ENCODE assay signal across 9 cellular contexts in the genomic region with DNA sequence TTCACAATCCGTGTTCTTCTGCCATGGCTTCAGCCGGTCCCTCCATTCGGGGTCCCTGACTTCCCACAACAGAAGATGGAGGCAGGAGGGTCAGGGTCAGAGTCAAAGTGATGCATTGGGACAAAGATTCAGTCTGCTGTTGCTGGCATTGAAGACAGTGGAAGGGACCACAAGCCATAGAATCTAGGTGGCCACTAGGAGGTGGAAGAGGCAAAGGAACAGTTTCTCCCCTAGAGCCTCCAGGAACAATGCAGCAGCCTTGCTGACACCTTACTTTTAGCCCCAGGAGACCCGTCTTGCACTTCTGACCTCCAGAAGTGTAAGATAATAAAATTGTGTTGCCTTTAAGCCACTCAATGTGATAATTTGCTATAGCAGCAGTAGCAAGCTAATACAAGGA. TPM values are rescaled to one million over a fixed set of nuclear protein-coding genes. Genes with fewer than 3 reads are reported as not detected.
DNase-seq lines count a peak whose midpoint lies in the region; ATAC-seq and TF ChIP-seq lines count a peak whose summit lies in the region.
"Had no signal": no experiment of that assay in that cellular context is flagged by ENCODE, and none has a peak within 500 bp of the region (broad histone marks: within the 10 kb centered on the region; RNA-seq: fewer than 3 reads in every experiment).

No MANE protein-coding gene starts in this region.

- peaks cover 7 to 15% of the 10 kb centered on the region in 2 donors for H3K4me1 Mint-ChIP-seq in effector memory CD8-positive, alpha-beta T cell (ENCODE audit: low read depth in 2 of 2)

- H3K23ac ChIP-seq in IMR-90 (ENCODE audit: low read depth, low read length): no peak overlapping the region

- no peak overlapping the region for H3K9ac ChIP-seq in DND-41 (ENCODE audit: low read depth, low read length)
- no peak overlapping the region for H3K9ac ChIP-seq in IMR-90 (ENCODE audit: low read depth, low read length)
- H3K9ac ChIP-seq: parathyroid adenoma had no signal

- H3K9me1 ChIP-seq in IMR-90 (ENCODE audit: insufficient read depth, low read length): no peaks in the 10 kb centered on the region

- intact Hi-C loops in IMR-90 (cut with micrococcal nuclease) (no loop called here), right cardiac atrium (cut with DNase I) (no loop called here)

- H3K79me1 ChIP-seq in IMR-90 (ENCODE audit: low read depth in 1 of 2, low read length in 2 of 2): no peaks in the 10 kb centered on the region

- no peaks in the 10 kb centered on the region for H3K9me3 Mint-ChIP-seq in effector memory CD8-positive, alpha-beta T cell

- dilution Hi-C loops in IMR-90 (cut with HindIII; ENCODE audit: low sequenced_read_pairs, unreplicated experiment): no loop called here

- peaks cover 34% of the 10 kb centered on the region for H3K4me1 ChIP-seq in DND-41 (ENCODE audit: insufficient read depth, low read length)
- H3K4me1 ChIP-seq in IMR-90 (ENCODE audit: control insufficient read depth, insufficient read depth, low read length): peaks cover 2% of the 10 kb centered on the region; the same call in 1 of the 2 replicates
- H3K4me1 ChIP-seq in right cardiac atrium (ENCODE audit: control insufficient read depth, insufficient read depth, low read length): no peaks in the 10 kb centered on the region

- no peak overlapping the region for H3K4ac ChIP-seq in IMR-90 (ENCODE audit: low read depth, low read length)

- H3K14ac ChIP-seq in IMR-90 (replicated peaks; ENCODE audit: low read depth, low read length): no peak overlapping the region

- H3K9me3 ChIP-seq in DND-41 (ENCODE audit: insufficient read depth, low read length, severe bottlenecking) (no peaks in the 10 kb centered on the region), IMR-90 (ENCODE audit: control insufficient read depth, insufficient read depth, low read length) (no peaks in the 10 kb centered on the region), right cardiac atrium (ENCODE audit: control insufficient read depth, low read length) (no peaks in the 10 kb centered on the region)

- H3K36me3 Mint-ChIP-seq in effector memory CD8-positive, alpha-beta T cell (ENCODE audit: insufficient read depth): no peaks in the 10 kb centered on the region

- H3K18ac ChIP-seq in IMR-90 (ENCODE audit: low read depth, low read length): no peak overlapping the region

- H4K91ac ChIP-seq in IMR-90 (ENCODE audit: insufficient read depth, low read depth, low read length): no peak overlapping the region

- H3K27ac Mint-ChIP-seq in effector memory CD8-positive, alpha-beta T cell: no peak overlapping the region

- H2BK20ac ChIP-seq in IMR-90 (ENCODE audit: low read depth, low read length): no peak overlapping the region

- H2BK120ac ChIP-seq in IMR-90 (ENCODE audit: low read depth, low read length): no peak overlapping the region

- H3K27me3 ChIP-seq in DND-41 (ENCODE audit: insufficient read depth, low read length, poor library complexity) (no peaks in the 10 kb centered on the region), IMR-90 (ENCODE audit: control insufficient read depth, insufficient read depth, low read length) (no peaks in the 10 kb centered on the region), right cardiac atrium (ENCODE audit: control insufficient read depth, insufficient read depth) (no peaks in the 10 kb centered on the region)

- H2BK15ac ChIP-seq in IMR-90 (ENCODE audit: low read depth, low read length): no peak overlapping the region

- H3K79me2 ChIP-seq in DND-41 (ENCODE audit: insufficient read depth, low read length): no peaks in the 10 kb centered on the region
- H3K79me2 ChIP-seq: parathyroid adenoma had no signal

- H2BK5ac ChIP-seq in IMR-90 (ENCODE audit: low read depth, low read length, poor library complexity, severe bottlenecking): no peak overlapping the region

- peak; percentile 30 for DNase-seq in DND-41
- DNase-seq in IMR-90: peak; percentile 23
- peak; percentile 25 for DNase-seq in RKO (ENCODE audit: low spot score)
- DNase-seq in foreskin fibroblast: peak in 1 of 2 donors; percentile 67
- no peak for DNase-seq in stimulated activated CD4-positive, alpha-beta T cell treated with anti-CD3 and anti-CD28 coated beads, Interleukin-2, amount 100 ng/mL, for 48 hours
- DNase-seq in effector memory CD8-positive, alpha-beta T cell: no peak
- DNase-seq in right cardiac atrium: no peak

- no peak overlapping the region for H2AK9ac ChIP-seq in IMR-90 (replicated peaks; ENCODE audit: low read depth, low read length, poor library complexity)

- no CpG with 5 or more reads among the region's 4 CpGs for WGBS in IMR-90 (ENCODE audit: extremely low coverage in 2 of 2, insufficient read length in 1 of 2), 2 experiments
- WGBS in right cardiac atrium: 82% methylated on average over 4 of the region's 4 CpGs

- in situ Hi-C loops in IMR-90 (cut with MboI; ENCODE audit: low sequenced_read_pairs): no loop called here

- peak; percentile 67 for TF ChIP-seq CTCF in DND-41 (IDR thresholded peaks at IDR 0.05; ENCODE audit: borderline replicate concordance, extremely low read depth, low read length, poor library complexity, severe bottlenecking)
- TF ChIP-seq CTCF in IMR-90 (conservative IDR thresholded peaks at IDR 0.05; ENCODE audit: low read depth, low read length): peak; percentile 46
- peak; percentile 56 for TF ChIP-seq CTCF in foreskin fibroblast (IDR thresholded peaks at IDR 0.05; ENCODE audit: low read depth, low read length)

- CTCF ChIA-PET in IMR-90 (lab: Yijun Ruan, JAX): interaction anchor here (0.6 kb wide), 1 partner anchor 11 kb away, joined by 3 read pairs; no protein-coding TSS in a partner anchor

- BruUV-seq in IMR-90 (replicated peaks; lab: Mats Ljungman, UMichigan): no TSS peak

- H3K4me3 Mint-ChIP-seq in effector memory CD8-positive, alpha-beta T cell: no peak overlapping the region

- no peaks in the 10 kb centered on the region for H3K27me3 Mint-ChIP-seq in effector memory CD8-positive, alpha-beta T cell

- no peak overlapping the region for H2AK5ac ChIP-seq in IMR-90 (ENCODE audit: low read depth, low read length)

- no peak overlapping the region for H4K8ac ChIP-seq in IMR-90 (ENCODE audit: low read depth in 2 of 2, low read length in 2 of 2)

- ATAC-seq in DND-41 (ENCODE audit: insufficient read depth, low read depth) (no peak), IMR-90 (ENCODE audit: low read depth) (peak; percentile 51; the same call in 1 of the 2 replicates), HG03095 (IDR thresholded peaks at IDR 0.05; ENCODE audit: unreplicated experiment) (no peak), right cardiac atrium (no peak)
- ATAC-seq in effector memory CD8-positive, alpha-beta T cell (replicated peaks): no peak

- no peak overlapping the region for H3K27ac ChIP-seq in DND-41 (ENCODE audit: low read length)
- H3K27ac ChIP-seq in IMR-90 (ENCODE audit: insufficient read depth, low read length): no peak overlapping the region
- H3K27ac ChIP-seq in right cardiac atrium (ENCODE audit: low read length): no peak overlapping the region
- H3K27ac ChIP-seq: parathyroid adenoma had no signal

- H2AFZ ChIP-seq in DND-41 (ENCODE audit: low read depth, low read length) (no peak overlapping the region), IMR-90 (replicated peaks; ENCODE audit: low read length, poor library complexity) (no peak overlapping the region)
- H2AFZ ChIP-seq: parathyroid adenoma had no signal

- H3K56ac ChIP-seq in IMR-90 (ENCODE audit: extremely low read depth, insufficient read depth, low read length): no peak overlapping the region

- POLR2A ChIA-PET in IMR-90 (lab: Charles Lee; ENCODE audit: unreplicated experiment): no interaction called here

- H4K20me1 ChIP-seq in DND-41 (ENCODE audit: insufficient read depth, low read length) (no peaks in the 10 kb centered on the region), IMR-90 (ENCODE audit: insufficient read depth, low read length) (no peaks in the 10 kb centered on the region; the same call in 1 of the 2 replicates)

- H3K4me3 ChIP-seq in DND-41 (ENCODE audit: low read depth in 1 of 2, low read length in 2 of 2) (no peak overlapping the region), IMR-90 (ENCODE audit: insufficient read depth, low read depth, low read length) (no peak overlapping the region), foreskin fibroblast (ENCODE audit: low read depth in 1 of 2, low read length in 2 of 2) (no peak overlapping the region), right cardiac atrium (ENCODE audit: low read length) (no peak overlapping the region)

- no peak overlapping the region for H4K5ac ChIP-seq in IMR-90 (ENCODE audit: low read depth, low read length)

- peak; percentile 57 for TF ChIP-seq RAD21 in IMR-90 (IDR thresholded peaks at IDR 0.05; ENCODE audit: low read length)

- no peak for TF ChIP-seq POLR2A in IMR-90 (IDR thresholded peaks at IDR 0.05; ENCODE audit: low read depth, low read length)

- H3K4me2 ChIP-seq in DND-41 (ENCODE audit: insufficient read depth, low read length) (no peak overlapping the region), IMR-90 (ENCODE audit: low read depth, low read length) (no peak overlapping the region)

- H3K36me3 ChIP-seq in DND-41 (ENCODE audit: insufficient read depth, low read length): no peaks in the 10 kb centered on the region
- H3K36me3 ChIP-seq in IMR-90 (ENCODE audit: control insufficient read depth, insufficient read depth, low read length): no peaks in the 10 kb centered on the region

TF ChIP-seq in IMR-90, 13 proteins besides CTCF, POLR2A, EP300 and RAD21:
- TF ChIP-seq FOS (IDR thresholded peaks at IDR 0.05; ENCODE audit: low read depth, low read length): no peak
- TF ChIP-seq SMC3 (IDR thresholded peaks at IDR 0.05; ENCODE audit: low read depth, low read length): peak; percentile 30; the same call in 1 of the 2 replicates

RNA-seq across cellular contexts. Expression of a gene that starts 55.9 kb away (rescaled TPM):
- total RNA-seq in IMR-90 (2012; rRNA removed) (16.1 and 16.4 TPM in 2 replicates), right cardiac atrium (10 to 100 TPM; 23.6 to 40.2 (median 31.5) TPM)
- polyA plus RNA-seq in IMR-90 (2012; rRNA removed) (9.8 and 12.3 TPM in 2 replicates), right cardiac atrium (16.2 TPM)
- polyA plus RNA-seq in IMR-90 (2012; cell fraction: cytosol; rRNA removed): 7.3 and 11.1 TPM in 2 replicates
- polyA plus RNA-seq in IMR-90 (2012; cell fraction: nucleus; rRNA removed; ENCODE audit: low replicate concordance): 10.6 and 14.3 TPM in 2 replicates

RNA-seq across cellular contexts. Expression of a gene that starts 56.6 kb away (rescaled TPM):
- total RNA-seq in IMR-90 (2012; rRNA removed) (71.7 and 98.0 TPM in 2 replicates), right cardiac atrium (100 to 1,000 TPM in 1 of 4 donors, 10 to 100 TPM in 3; 79.0 to 113 (median 91.3) TPM)
- polyA plus RNA-seq in IMR-90 (2012; rRNA removed) (296 and 441 TPM in 2 replicates), right cardiac atrium (82.5 TPM)
- polyA plus RNA-seq in IMR-90 (2012; cell fraction: cytosol; rRNA removed): 200 and 504 TPM in 2 replicates
- polyA plus RNA-seq in IMR-90 (2012; cell fraction: nucleus; rRNA removed; ENCODE audit: low replicate concordance): 395 and 1,583 TPM in 2 replicates

Comparison
In these comparisons a context has a peak if more than half of its experiments do, and no peak if none do; other contexts are left out.
1. DNase-seq: peak in DND-41 (single experiment), IMR-90 (single experiment) and RKO (single experiment); none in stimulated activated CD4-positive, alpha-beta T cell treated with anti-CD3 and anti-CD28 coated beads, Interleukin-2, amount 100 ng/mL, for 48 hours (0 of 2), effector memory CD8-positive, alpha-beta T cell (0 of 3) and right cardiac atrium (0 of 3).
2. Peak in every context shown above with its lines, with median percentiles within 50 percentile points of each other: CTCF ChIP-seq.